Comparison of ENCODE assay signal across 22 cellular contexts in the genomic region with DNA sequence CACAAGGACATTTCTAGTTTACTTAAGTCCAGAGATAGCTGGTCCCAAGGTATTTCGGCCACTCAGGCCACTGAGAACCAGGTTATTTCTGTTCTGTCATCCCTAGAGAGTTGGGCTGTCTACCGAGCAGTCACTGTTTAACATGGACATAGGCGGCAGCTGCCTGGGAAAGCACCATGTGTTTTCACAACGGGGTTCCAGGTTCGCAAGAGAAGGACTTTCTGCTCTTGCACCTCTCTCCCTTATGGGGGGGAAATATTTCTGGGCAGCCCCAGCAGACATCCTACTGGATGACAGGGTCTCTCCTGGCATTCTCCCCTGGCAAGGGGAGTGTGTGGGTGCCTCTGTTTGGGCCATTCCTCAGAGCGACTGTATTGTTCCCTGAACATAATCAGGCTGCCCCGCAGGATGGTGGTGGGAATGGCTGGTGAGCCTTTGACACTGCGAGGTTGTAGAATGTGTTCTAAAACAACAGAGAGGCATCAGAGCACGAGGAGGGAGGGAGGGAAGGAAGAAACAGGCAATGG.
DNase-seq lines count a peak whose midpoint lies in the region; ATAC-seq and TF ChIP-seq lines count a peak whose summit lies in the region.
"Had no signal": no experiment of that assay in that cellular context is flagged by ENCODE, and none has a peak within 500 bp of the region (broad histone marks: within the 10 kb centered on the region; RNA-seq: fewer than 3 reads in every experiment).

No MANE protein-coding gene starts in this region.

- peak overlapping the region; percentile 55 for H3K27ac Mint-ChIP-seq in glutamatergic neuron (ENCODE audit: unreplicated experiment)
- H3K27ac Mint-ChIP-seq: endodermal cell, natural killer cell had no signal

- no peaks in the 10 kb centered on the region for H3K27me3 Mint-ChIP-seq in glutamatergic neuron (ENCODE audit: unreplicated experiment)

- H3K4me1 Mint-ChIP-seq in glutamatergic neuron (ENCODE audit: low read depth, unreplicated experiment) = peaks cover 12% of the 10 kb centered on the region
- H3K4me1 Mint-ChIP-seq: endodermal cell had no signal

- DNase-seq in GM13977 (ENCODE audit: low spot score) = peak; percentile 56
- DNase-seq in glutamatergic neuron = no peak
- no peak for DNase-seq in superior temporal gyrus (ENCODE audit: extremely low spot score)
- no peak for DNase-seq in DMS53 treated with DMSO at 0.1 percent for 48 hours (lab: John Stamatoyannopoulos, UW; ENCODE audit: unreplicated experiment)
- no peak for DNase-seq in HK-2 (ENCODE audit: unreplicated experiment)
- DNase-seq in amygdala (lab: John Stamatoyannopoulos, UW) = no peak
- DNase-seq: cerebellar nuclear complex; HCEC 1CT; islet precursor cell; KBM-7; natural killer cell; NCI-H2029 treated with DMSO at 0.1 percent for 48 hours; NCI-H524 treated with DMSO at 0.1 percent for 48 hours; psoas muscle; SIG-M5; stimulated activated CD4-positive, alpha-beta T cell treated with anti-CD3 and anti-CD28 coated beads, Interleukin-12 subunit alpha, Interleukin-12 subunit beta, amount 100 ng/mL, for 4 hours; WERI-Rb-1 had no signal

- in situ Hi-C loops in GM13977 (cut with MboI; ENCODE audit: low pct_unique_long_range_greater_than_20kb, low sequenced_read_pairs, unreplicated experiment) = no loop called here

- no peaks in the 10 kb centered on the region for H3K9me3 Mint-ChIP-seq in glutamatergic neuron (ENCODE audit: unreplicated experiment)
- H3K9me3 Mint-ChIP-seq: natural killer cell; stimulated activated effector memory CD8-positive, alpha-beta T cell treated with anti-CD3 and anti-CD28 coated beads, Interleukin-12 subunit alpha, Interleukin-12 subunit beta, amount 100 ng/mL, for 72 hours; T-helper 1 cell treated with Interleukin-12 subunit alpha and Interleukin-12 subunit beta and Interleukin-4 antibody, amounts not matched to agents 30 μg/mL and 1 μg/mL, for 36 hours had no signal

- peak; percentile 14 for TF ChIP-seq POLR2A in GM19193 (IDR thresholded peaks at IDR 0.05; ENCODE audit: extremely low read depth, insufficient read depth, insufficient read length)

- peak; percentile 20 for ATAC-seq in HG03066 (IDR thresholded peaks at IDR 0.05; ENCODE audit: low read depth, unreplicated experiment)
- ATAC-seq: natural killer cell; stimulated activated effector memory CD8-positive, alpha-beta T cell treated with anti-CD3 and anti-CD28 coated beads, Interleukin-12 subunit alpha, Interleukin-12 subunit beta, amount 100 ng/mL, for 72 hours had no signal

- no peak for TF ChIP-seq CTCF in GM13977 (IDR thresholded peaks at IDR 0.05; ENCODE audit: extremely low read depth, insufficient read depth, missing control alignments)
- no peak for TF ChIP-seq CTCF in glutamatergic neuron (IDR thresholded peaks at IDR 0.05; ENCODE audit: partially characterized antibody, unreplicated experiment)

- H3K36me3 Mint-ChIP-seq in glutamatergic neuron (ENCODE audit: unreplicated experiment) = no peaks in the 10 kb centered on the region
- H3K36me3 Mint-ChIP-seq: natural killer cell; stimulated activated effector memory CD8-positive, alpha-beta T cell treated with anti-CD3 and anti-CD28 coated beads, Interleukin-12 subunit alpha, Interleukin-12 subunit beta, amount 100 ng/mL, for 72 hours had no signal

- no peak overlapping the region for H3K4me3 Mint-ChIP-seq in glutamatergic neuron (ENCODE audit: unreplicated experiment)
- H3K4me3 Mint-ChIP-seq: endodermal cell; natural killer cell; T-helper 1 cell treated with Interleukin-12 subunit alpha and Interleukin-12 subunit beta and Interleukin-4 antibody, amounts not matched to agents 30 μg/mL and 1 μg/mL, for 36 hours had no signal
